37 cellular contexts compared by ENCODE assay signal in genomic region chr6:89098461-89098860, GRCh38. TPM values are rescaled to one million over a fixed set of nuclear protein-coding genes. Genes with fewer than 3 reads are reported as not detected.
DNase-seq lines count a peak whose midpoint lies in the region; ATAC-seq and TF ChIP-seq lines count a peak whose summit lies in the region.
"Had no signal": no experiment of that assay in that cellular context is flagged by ENCODE, and none has a peak within 500 bp of the region (broad histone marks: within the 10 kb centered on the region; RNA-seq: fewer than 3 reads in every experiment).

No MANE protein-coding gene starts in this region.

- peaks cover 11% of the 10 kb centered on the region for H3K4me1 Mint-ChIP-seq in activated CD4-positive, alpha-beta memory T cell treated with anti-CD3 and anti-CD28 coated beads for 36 hours (ENCODE audit: low read depth)
- peaks cover 8% of the 10 kb centered on the region for H3K4me1 Mint-ChIP-seq in activated CD4-positive, alpha-beta memory T cell treated with anti-CD3 and anti-CD28 coated beads, Interleukin-2, amount 10 ng/mL, durations not matched to agents 7 days and 5 days
- peaks cover 4% of the 10 kb centered on the region for H3K4me1 Mint-ChIP-seq in memory B cell
- H3K4me1 Mint-ChIP-seq: immature natural killer cell had no signal

- no peaks in the 10 kb centered on the region for H3K27me3 Mint-ChIP-seq in activated CD4-positive, alpha-beta memory T cell treated with anti-CD3 and anti-CD28 coated beads for 36 hours
- no peaks in the 10 kb centered on the region for H3K27me3 Mint-ChIP-seq in activated CD4-positive, alpha-beta memory T cell treated with anti-CD3 and anti-CD28 coated beads, Interleukin-2, amount 10 ng/mL, durations not matched to agents 7 days and 5 days
- no peaks in the 10 kb centered on the region for H3K27me3 Mint-ChIP-seq in memory B cell
- H3K27me3 Mint-ChIP-seq: activated naive CD8-positive, alpha-beta T cell treated with anti-CD3 and anti-CD28 coated beads, Interleukin-2, amount 50 U/mL, for 24 hours; activated T-cell treated with anti-CD3 and anti-CD28 coated beads, Interleukin-2, amount 50 U/mL, for 24 hours; CD4-positive, CD25-positive, alpha-beta regulatory T cell; stimulated activated naive B cell treated with anti-CD40 and anti-IgM and Interleukin-4, amounts not matched to agents 10 μg/mL and 1 μg/mL and 100 μg/mL, for 72 hours; T-helper 17 cell had no signal

- CTCF ChIA-PET in activated CD4-positive, alpha-beta memory T cell treated with anti-CD3 and anti-CD28 coated beads for 36 hours (lab: Charles Lee), result interaction anchor here (0.5 to 2.2 kb wide), 7 partner anchors 12 to 144 kb away, joined by 3 to 12 read pairs (median 3); partner anchors contain the start of gene PM20D2
- CTCF ChIA-PET in activated CD4-positive, alpha-beta memory T cell treated with anti-CD3 and anti-CD28 coated beads, Interleukin-2, amount 10 ng/mL, durations not matched to agents 7 days and 5 days (lab: Charles Lee), result interaction anchor here (1.1 to 1.3 kb wide), 2 partner anchors 8 to 47 kb away, joined by 3 read pairs; partner anchors contain the start of gene PM20D2

- intact Hi-C loops in activated CD4-positive, alpha-beta memory T cell treated with anti-CD3 and anti-CD28 coated beads for 36 hours (cut with micrococcal nuclease), result loop anchor here (1.0 to 2.0 kb wide), 3 partner anchors 18 to 47 kb away; partner anchors contain the start of gene PNRC1
- intact Hi-C loops in spleen (cut with DNase I; ENCODE audit: low total_unique reads), result no loop called here

- POLR2A ChIA-PET in activated CD4-positive, alpha-beta memory T cell treated with anti-CD3 and anti-CD28 coated beads for 36 hours (lab: Charles Lee), result interaction anchor here (2.1 kb wide), 1 partner anchor 18 kb away, joined by 9 read pairs; the partner anchor contains the start of gene PNRC1
- POLR2A ChIA-PET in activated CD4-positive, alpha-beta memory T cell treated with anti-CD3 and anti-CD28 coated beads, Interleukin-2, amount 10 ng/mL, durations not matched to agents 7 days and 5 days (lab: Charles Lee), result interaction anchor here (2.4 to 3.9 kb wide), 2 partner anchors 16 to 19 kb away, joined by 13 to 17 read pairs; partner anchors contain the start of gene PNRC1

- no peaks in the 10 kb centered on the region for H3K27me3 ChIP-seq in spleen (replicated peaks in 1 of 7)
- H3K27me3 ChIP-seq: MG63, suprapubic skin, upper lobe of right lung had no signal

- no peak overlapping the region for H3K27ac ChIP-seq in spleen
- H3K27ac ChIP-seq: coronary artery, epithelial cell of prostate, PC-9, suprapubic skin, upper lobe of right lung had no signal

- TF ChIP-seq CTCF in spleen (IDR thresholded peaks at IDR 0.05 in 8 of 11, conservative IDR thresholded peaks at IDR 0.05 in 3 of 11), result no peak

- H3K9me3 ChIP-seq in spleen, result no peaks in the 10 kb centered on the region
- H3K9me3 ChIP-seq: HAP-1, MG63, suprapubic skin, upper lobe of right lung had no signal

- no peaks in the 10 kb centered on the region for H3K36me3 Mint-ChIP-seq in activated CD4-positive, alpha-beta memory T cell treated with anti-CD3 and anti-CD28 coated beads for 36 hours
- H3K36me3 Mint-ChIP-seq in activated CD4-positive, alpha-beta memory T cell treated with anti-CD3 and anti-CD28 coated beads, Interleukin-2, amount 10 ng/mL, durations not matched to agents 7 days and 5 days (ENCODE audit: low read depth), result no peaks in the 10 kb centered on the region
- peaks cover 7% of the 10 kb centered on the region for H3K36me3 Mint-ChIP-seq in memory B cell
- H3K36me3 Mint-ChIP-seq: CD4-positive, CD25-positive, alpha-beta regulatory T cell had no signal

- no peaks in the 10 kb centered on the region for H3K36me3 ChIP-seq in spleen
- H3K36me3 ChIP-seq: HAP-1, MG63, suprapubic skin, upper lobe of right lung had no signal

- peak; percentile 53 for ATAC-seq in GM19452 (IDR thresholded peaks at IDR 0.05; ENCODE audit: unreplicated experiment)
- peak; percentile 68 for ATAC-seq in HG03565 (IDR thresholded peaks at IDR 0.05; ENCODE audit: unreplicated experiment)
- no peak for ATAC-seq in memory B cell (ENCODE audit: low read depth)
- ATAC-seq: activated naive CD8-positive, alpha-beta T cell treated with anti-CD3 and anti-CD28 coated beads, Interleukin-2, amount 50 U/mL, for 24 hours; left cardiac atrium; Right ventricle myocardium inferior; stimulated activated naive B cell treated with anti-CD40 and anti-IgM and Interleukin-4, amounts not matched to agents 10 μg/mL and 1 μg/mL and 100 μg/mL, for 72 hours; T-helper 17 cell; upper lobe of right lung had no signal

- no peak overlapping the region for H3K4me3 ChIP-seq in spleen
- H3K4me3 ChIP-seq: coronary artery, HAP-1, lung, MG63, PC-9, suprapubic skin, upper lobe of right lung had no signal

- H3K4me1 ChIP-seq in spleen, result no peaks in the 10 kb centered on the region
- H3K4me1 ChIP-seq: HAP-1, suprapubic skin, upper lobe of right lung had no signal

- H3K4me3 Mint-ChIP-seq in activated CD4-positive, alpha-beta memory T cell treated with anti-CD3 and anti-CD28 coated beads for 36 hours, result no peak overlapping the region
- no peak overlapping the region for H3K4me3 Mint-ChIP-seq in activated CD4-positive, alpha-beta memory T cell treated with anti-CD3 and anti-CD28 coated beads, Interleukin-2, amount 10 ng/mL, durations not matched to agents 7 days and 5 days
- H3K4me3 Mint-ChIP-seq in memory B cell, result no peak overlapping the region
- H3K4me3 Mint-ChIP-seq: activated naive CD8-positive, alpha-beta T cell treated with anti-CD3 and anti-CD28 coated beads, Interleukin-2, amount 50 U/mL, for 24 hours; activated T-cell treated with anti-CD3 and anti-CD28 coated beads, Interleukin-2, amount 50 U/mL, for 24 hours; CD4-positive, CD25-positive, alpha-beta regulatory T cell; immature natural killer cell; nephron progenitor cell; stimulated activated naive B cell treated with anti-CD40 and anti-IgM and Interleukin-4, amounts not matched to agents 10 μg/mL and 1 μg/mL and 100 μg/mL, for 72 hours; T-helper 17 cell had no signal

- WGBS in spleen, 5 donors, result 78 to 88% (median 80%) methylated on average over 8 of the region's 8 CpGs

- no peak for TF ChIP-seq POLR2A in spleen (IDR thresholded peaks at IDR 0.05)

- peak overlapping the region; percentile 14 for H3K27ac Mint-ChIP-seq in activated CD4-positive, alpha-beta memory T cell treated with anti-CD3 and anti-CD28 coated beads for 36 hours
- H3K27ac Mint-ChIP-seq in activated CD4-positive, alpha-beta memory T cell treated with anti-CD3 and anti-CD28 coated beads, Interleukin-2, amount 10 ng/mL, durations not matched to agents 7 days and 5 days, result no peak overlapping the region
- peak overlapping the region; percentile 18 for H3K27ac Mint-ChIP-seq in memory B cell
- H3K27ac Mint-ChIP-seq: activated naive CD8-positive, alpha-beta T cell treated with anti-CD3 and anti-CD28 coated beads, Interleukin-2, amount 50 U/mL, for 24 hours; activated T-cell treated with anti-CD3 and anti-CD28 coated beads, Interleukin-2, amount 50 U/mL, for 24 hours; CD4-positive, CD25-positive, alpha-beta regulatory T cell; immature natural killer cell; nephron progenitor cell; stimulated activated naive B cell treated with anti-CD40 and anti-IgM and Interleukin-4, amounts not matched to agents 10 μg/mL and 1 μg/mL and 100 μg/mL, for 72 hours; T-helper 17 cell had no signal

- no peaks in the 10 kb centered on the region for H3K9me3 Mint-ChIP-seq in activated CD4-positive, alpha-beta memory T cell treated with anti-CD3 and anti-CD28 coated beads for 36 hours
- no peaks in the 10 kb centered on the region for H3K9me3 Mint-ChIP-seq in activated CD4-positive, alpha-beta memory T cell treated with anti-CD3 and anti-CD28 coated beads, Interleukin-2, amount 10 ng/mL, durations not matched to agents 7 days and 5 days
- no peaks in the 10 kb centered on the region for H3K9me3 Mint-ChIP-seq in memory B cell
- H3K9me3 Mint-ChIP-seq: activated naive CD8-positive, alpha-beta T cell treated with anti-CD3 and anti-CD28 coated beads, Interleukin-2, amount 50 U/mL, for 24 hours; activated T-cell treated with anti-CD3 and anti-CD28 coated beads, Interleukin-2, amount 50 U/mL, for 24 hours; CD4-positive, CD25-positive, alpha-beta regulatory T cell; immature natural killer cell; nephron progenitor cell; stimulated activated naive B cell treated with anti-CD40 and anti-IgM and Interleukin-4, amounts not matched to agents 10 μg/mL and 1 μg/mL and 100 μg/mL, for 72 hours had no signal

- DNase-seq in activated CD4-positive, alpha-beta memory T cell treated with anti-CD3 and anti-CD28 coated beads for 36 hours, result no peak
- DNase-seq in activated CD4-positive, alpha-beta memory T cell treated with anti-CD3 and anti-CD28 coated beads, Interleukin-2, amount 10 ng/mL, durations not matched to agents 7 days and 5 days, result no peak
- no peak for DNase-seq in memory B cell (ENCODE audit: low spot score in 2 of 2)
- DNase-seq in HT-29 (ENCODE audit: low spot score), result no peak
- DNase-seq in spleen, result no peak
- no peak for DNase-seq in amniotic stem cell (lab: John Stamatoyannopoulos, UW)
- DNase-seq: 8988T; activated CD4-positive, CD25-positive, alpha-beta regulatory T cell treated with anti-CD3 and anti-CD28 coated beads, Interleukin-2, amount 50 U/mL, for 72 hours; activated CD8-positive, alpha-beta memory T cell treated with anti-CD3 and anti-CD28 coated beads for 24 hours; activated gamma-delta T cell treated with Interleukin-2 at 50 U/mL for 16 hours; activated naive CD8-positive, alpha-beta T cell treated with anti-CD3 and anti-CD28 coated beads, Interleukin-2, amount 50 U/mL, for 24 hours; activated T-cell treated with anti-CD3 and anti-CD28 coated beads, Interleukin-2, amount 50 U/mL, for 24 hours; caudate nucleus; CD4-positive, CD25-positive, alpha-beta regulatory T cell; DND-41; effector CD8-positive, alpha-beta T cell; GF-D8; hypothalamus; immature natural killer cell; KBM-7; left cardiac atrium; MG63; NCI-H2029; NCI-H524; nephron progenitor cell; PC-9; stimulated activated naive B cell treated with anti-CD40 and anti-IgM and Interleukin-4, amounts not matched to agents 10 μg/mL and 1 μg/mL and 100 μg/mL, for 72 hours; T-helper 17 cell; upper lobe of right lung had no signal

RNA-seq across cellular contexts. Expression of gene PNRC1, which starts 17.9 kb away (rescaled TPM):
- total RNA-seq in activated CD4-positive, alpha-beta memory T cell treated with anti-CD3 and anti-CD28 coated beads for 36 hours, result 10 to 100 TPM; 95.1 TPM
- total RNA-seq in activated CD4-positive, alpha-beta memory T cell treated with anti-CD3 and anti-CD28 coated beads, Interleukin-2, amount 10 ng/mL, durations not matched to agents 7 days and 5 days, result 100 to 1,000 TPM; 130 to 131 TPM
- 17.8 and 19.4 TPM in 2 replicates for total RNA-seq in HT-29 (2014; rRNA removed; shearing (Covaris generic))
- 100 to 1,000 TPM; 247 to 350 (median 316) TPM for total RNA-seq in spleen
- 10 to 100 TPM; 73.1 to 79.3 (median 79.1) TPM for polyA plus RNA-seq in spleen

RNA-seq across cellular contexts. Expression of gene SRSF12, which starts 19.4 kb away (rescaled TPM):
- total RNA-seq in activated CD4-positive, alpha-beta memory T cell treated with anti-CD3 and anti-CD28 coated beads for 36 hours, result under 1 TPM; 0.10 to 0.12 TPM
- not detected for total RNA-seq in activated CD4-positive, alpha-beta memory T cell treated with anti-CD3 and anti-CD28 coated beads, Interleukin-2, amount 10 ng/mL, durations not matched to agents 7 days and 5 days
- total RNA-seq in HT-29 (2014; rRNA removed; shearing (Covaris generic)), result not detected in 2 replicates
- total RNA-seq in spleen, result under 1 TPM in 3 of 7 donors, not detected in 4; 0.09 to 0.40 (median 0.12) TPM
- polyA plus RNA-seq in spleen, result under 1 TPM; 0.10 to 0.33 (median 0.11) TPM
- total RNA-seq: CD4-positive, CD25-positive, alpha-beta regulatory T cell; PC-9; T-helper 17 cell; upper lobe of right lung had no signal

RNA-seq across cellular contexts. Expression of gene PM20D2, which starts 47.4 kb away (rescaled TPM):
- 1 to 10 TPM; 8.4 to 8.9 TPM for total RNA-seq in activated CD4-positive, alpha-beta memory T cell treated with anti-CD3 and anti-CD28 coated beads for 36 hours
- 1 to 10 TPM; 5.0 to 5.5 TPM for total RNA-seq in activated CD4-positive, alpha-beta memory T cell treated with anti-CD3 and anti-CD28 coated beads, Interleukin-2, amount 10 ng/mL, durations not matched to agents 7 days and 5 days
- 29.0 and 30.7 TPM in 2 replicates for total RNA-seq in HT-29 (2014; rRNA removed; shearing (Covaris generic))
- total RNA-seq in spleen, result 10 to 100 TPM in 2 of 7 donors, 1 to 10 TPM in 5; 5.8 to 14.6 (median 8.3) TPM
- polyA plus RNA-seq in spleen, result 1 to 10 TPM; 5.6 TPM
